ENCODE assay signal across 8 cellular contexts in genomic region chr11:3853935-3854659, GRCh38. TPM values are rescaled to one million over a fixed set of nuclear protein-coding genes. Genes with fewer than 3 reads are reported as not detected.
A peak's percentile ranks its signal among the peaks of the same experiment; 100 is the strongest.
DNase-seq lines count a peak whose midpoint lies in the region; ATAC-seq and TF ChIP-seq lines count a peak whose summit lies in the region.

No MANE protein-coding gene starts in this region.

- peak overlapping the region; percentile 93 for H3K4me3 ChIP-seq in GM23338
- peak overlapping the region; percentile 85 to 94 (median 92) for H3K4me3 ChIP-seq in spleen

- peaks cover 19% of the 10 kb centered on the region for H3K27me3 ChIP-seq in GM23338 (ENCODE audit: insufficient read depth)
- H3K27me3 ChIP-seq in spleen (replicated peaks in 1 of 7): no peaks in the 10 kb centered on the region

- intact Hi-C loops in spleen (cut with DNase I; ENCODE audit: low total_unique reads): loop anchor here (2.0 kb wide), 1 partner anchor 219 kb away; no protein-coding TSS in a partner anchor

- peak overlapping the region; percentile 47; the same call in 1 of the 2 replicates for H3K27ac ChIP-seq in GM23338 (ENCODE audit: low read depth)
- peak overlapping the region; percentile 85 to 100 (median 98) for H3K27ac ChIP-seq in spleen

- H3K4me2 ChIP-seq in GM23338: peak overlapping the region; percentile 91

- DNase-seq in GM23338 (ENCODE audit: low spot score) (no peak), NAMALWA (ENCODE audit: low spot score) (peak; percentile 90), glutamatergic neuron (no peak), spleen (peak; percentile 90), NCI-H2081 treated with DMSO at 0.1 percent for 48 hours (lab: John Stamatoyannopoulos, UW) (no peak), cerebellum (ENCODE audit: low spot score) (no peak)
- DNase-seq in activated CD8-positive, alpha-beta memory T cell treated with anti-CD3 and anti-CD28 coated beads, Interleukin-2, amount 50 U/mL, for 1 hour (ENCODE audit: extremely low read depth): peak; percentile 55

- no peaks in the 10 kb centered on the region for H3K36me3 ChIP-seq in ES-I3 (ENCODE audit: insufficient read depth, low read length)
- H3K36me3 ChIP-seq in GM23338 (ENCODE audit: insufficient read depth): no peaks in the 10 kb centered on the region
- no peaks in the 10 kb centered on the region for H3K36me3 ChIP-seq in spleen

- H3F3A ChIP-seq in GM23338 (replicated peaks; ENCODE audit: low read depth): peaks cover 5% of the 10 kb centered on the region; the same call in 1 of the 2 replicates

- H4K20me1 ChIP-seq in GM23338 (replicated peaks; ENCODE audit: insufficient read depth): peaks cover 6% of the 10 kb centered on the region; the same call in 1 of the 2 replicates

- peak overlapping the region; percentile 95 for H3K9ac ChIP-seq in ES-I3 (ENCODE audit: low read depth, low read length)

- peaks cover 17% of the 10 kb centered on the region for H3K4me1 ChIP-seq in ES-I3 (ENCODE audit: insufficient read depth, low read length)
- H3K4me1 ChIP-seq in GM23338 (ENCODE audit: insufficient read depth): peaks cover 27% of the 10 kb centered on the region
- peaks cover 26 to 66% (median 56%) of the 10 kb centered on the region in 6 donors for H3K4me1 ChIP-seq in spleen

- TF ChIP-seq CTCF in GM23338 (conservative IDR thresholded peaks at IDR 0.05; ENCODE audit: low read depth in 2 of 2) (no peak), glutamatergic neuron (IDR thresholded peaks at IDR 0.05; ENCODE audit: partially characterized antibody, unreplicated experiment) (no peak), spleen (IDR thresholded peaks at IDR 0.05 in 8 of 11, conservative IDR thresholded peaks at IDR 0.05 in 3 of 11) (no peak)

- H3K9me3 ChIP-seq in ES-I3 (ENCODE audit: control insufficient read depth, insufficient read depth, low read length): no peaks in the 10 kb centered on the region
- H3K9me3 ChIP-seq in spleen: no peaks in the 10 kb centered on the region

- H3K9me3 Mint-ChIP-seq in GM23338 (no peaks in the 10 kb centered on the region), glutamatergic neuron (ENCODE audit: unreplicated experiment) (no peaks in the 10 kb centered on the region)

- H3K79me2 ChIP-seq in GM23338 (replicated peaks; ENCODE audit: insufficient read depth): 0 out of 2 replicates have a peak, but pooled peaks cover 4% of the 10 kb centered on the region

- peak overlapping the region; percentile 97 for H2AFZ ChIP-seq in GM23338

- H3K4me3 Mint-ChIP-seq in GM23338 (peak overlapping the region; percentile 79), glutamatergic neuron (ENCODE audit: unreplicated experiment) (peak overlapping the region; percentile 77)

- peak; percentile 10 for ATAC-seq in GM23338

- 24 to 33% (median 28%) methylated on average over 11 of the region's 11 CpGs for WGBS in spleen, 5 donors

- H3K27me3 Mint-ChIP-seq in GM23338 (ENCODE audit: insufficient read depth, low read depth, poor library complexity) (peaks cover 11% of the 10 kb centered on the region), glutamatergic neuron (ENCODE audit: unreplicated experiment) (no peaks in the 10 kb centered on the region)

- H3K27ac Mint-ChIP-seq in GM23338 (no peak overlapping the region), glutamatergic neuron (ENCODE audit: unreplicated experiment) (no peak overlapping the region)

- H3K9me2 ChIP-seq in GM23338 (ENCODE audit: insufficient read depth): no peaks in the 10 kb centered on the region

- H3K4me1 Mint-ChIP-seq in GM23338 (peaks cover 27% of the 10 kb centered on the region), glutamatergic neuron (ENCODE audit: low read depth, unreplicated experiment) (no peaks in the 10 kb centered on the region)

- H3K36me3 Mint-ChIP-seq in GM23338 (ENCODE audit: low read depth): no peaks in the 10 kb centered on the region; the same call in 2 of the 3 replicates
- H3K36me3 Mint-ChIP-seq in glutamatergic neuron (ENCODE audit: unreplicated experiment): no peaks in the 10 kb centered on the region

- TF ChIP-seq POLR2A in spleen (IDR thresholded peaks at IDR 0.05): peak in 1 of 3 donors; percentile 6

TF ChIP-seq in GM23338, 12 proteins besides CTCF, POLR2A, EP300 and RAD21 (continues in another document):
- TF ChIP-seq NANOG (IDR thresholded peaks at IDR 0.05; ENCODE audit: borderline replicate concordance): no peak
- TF ChIP-seq, protein P1, sequence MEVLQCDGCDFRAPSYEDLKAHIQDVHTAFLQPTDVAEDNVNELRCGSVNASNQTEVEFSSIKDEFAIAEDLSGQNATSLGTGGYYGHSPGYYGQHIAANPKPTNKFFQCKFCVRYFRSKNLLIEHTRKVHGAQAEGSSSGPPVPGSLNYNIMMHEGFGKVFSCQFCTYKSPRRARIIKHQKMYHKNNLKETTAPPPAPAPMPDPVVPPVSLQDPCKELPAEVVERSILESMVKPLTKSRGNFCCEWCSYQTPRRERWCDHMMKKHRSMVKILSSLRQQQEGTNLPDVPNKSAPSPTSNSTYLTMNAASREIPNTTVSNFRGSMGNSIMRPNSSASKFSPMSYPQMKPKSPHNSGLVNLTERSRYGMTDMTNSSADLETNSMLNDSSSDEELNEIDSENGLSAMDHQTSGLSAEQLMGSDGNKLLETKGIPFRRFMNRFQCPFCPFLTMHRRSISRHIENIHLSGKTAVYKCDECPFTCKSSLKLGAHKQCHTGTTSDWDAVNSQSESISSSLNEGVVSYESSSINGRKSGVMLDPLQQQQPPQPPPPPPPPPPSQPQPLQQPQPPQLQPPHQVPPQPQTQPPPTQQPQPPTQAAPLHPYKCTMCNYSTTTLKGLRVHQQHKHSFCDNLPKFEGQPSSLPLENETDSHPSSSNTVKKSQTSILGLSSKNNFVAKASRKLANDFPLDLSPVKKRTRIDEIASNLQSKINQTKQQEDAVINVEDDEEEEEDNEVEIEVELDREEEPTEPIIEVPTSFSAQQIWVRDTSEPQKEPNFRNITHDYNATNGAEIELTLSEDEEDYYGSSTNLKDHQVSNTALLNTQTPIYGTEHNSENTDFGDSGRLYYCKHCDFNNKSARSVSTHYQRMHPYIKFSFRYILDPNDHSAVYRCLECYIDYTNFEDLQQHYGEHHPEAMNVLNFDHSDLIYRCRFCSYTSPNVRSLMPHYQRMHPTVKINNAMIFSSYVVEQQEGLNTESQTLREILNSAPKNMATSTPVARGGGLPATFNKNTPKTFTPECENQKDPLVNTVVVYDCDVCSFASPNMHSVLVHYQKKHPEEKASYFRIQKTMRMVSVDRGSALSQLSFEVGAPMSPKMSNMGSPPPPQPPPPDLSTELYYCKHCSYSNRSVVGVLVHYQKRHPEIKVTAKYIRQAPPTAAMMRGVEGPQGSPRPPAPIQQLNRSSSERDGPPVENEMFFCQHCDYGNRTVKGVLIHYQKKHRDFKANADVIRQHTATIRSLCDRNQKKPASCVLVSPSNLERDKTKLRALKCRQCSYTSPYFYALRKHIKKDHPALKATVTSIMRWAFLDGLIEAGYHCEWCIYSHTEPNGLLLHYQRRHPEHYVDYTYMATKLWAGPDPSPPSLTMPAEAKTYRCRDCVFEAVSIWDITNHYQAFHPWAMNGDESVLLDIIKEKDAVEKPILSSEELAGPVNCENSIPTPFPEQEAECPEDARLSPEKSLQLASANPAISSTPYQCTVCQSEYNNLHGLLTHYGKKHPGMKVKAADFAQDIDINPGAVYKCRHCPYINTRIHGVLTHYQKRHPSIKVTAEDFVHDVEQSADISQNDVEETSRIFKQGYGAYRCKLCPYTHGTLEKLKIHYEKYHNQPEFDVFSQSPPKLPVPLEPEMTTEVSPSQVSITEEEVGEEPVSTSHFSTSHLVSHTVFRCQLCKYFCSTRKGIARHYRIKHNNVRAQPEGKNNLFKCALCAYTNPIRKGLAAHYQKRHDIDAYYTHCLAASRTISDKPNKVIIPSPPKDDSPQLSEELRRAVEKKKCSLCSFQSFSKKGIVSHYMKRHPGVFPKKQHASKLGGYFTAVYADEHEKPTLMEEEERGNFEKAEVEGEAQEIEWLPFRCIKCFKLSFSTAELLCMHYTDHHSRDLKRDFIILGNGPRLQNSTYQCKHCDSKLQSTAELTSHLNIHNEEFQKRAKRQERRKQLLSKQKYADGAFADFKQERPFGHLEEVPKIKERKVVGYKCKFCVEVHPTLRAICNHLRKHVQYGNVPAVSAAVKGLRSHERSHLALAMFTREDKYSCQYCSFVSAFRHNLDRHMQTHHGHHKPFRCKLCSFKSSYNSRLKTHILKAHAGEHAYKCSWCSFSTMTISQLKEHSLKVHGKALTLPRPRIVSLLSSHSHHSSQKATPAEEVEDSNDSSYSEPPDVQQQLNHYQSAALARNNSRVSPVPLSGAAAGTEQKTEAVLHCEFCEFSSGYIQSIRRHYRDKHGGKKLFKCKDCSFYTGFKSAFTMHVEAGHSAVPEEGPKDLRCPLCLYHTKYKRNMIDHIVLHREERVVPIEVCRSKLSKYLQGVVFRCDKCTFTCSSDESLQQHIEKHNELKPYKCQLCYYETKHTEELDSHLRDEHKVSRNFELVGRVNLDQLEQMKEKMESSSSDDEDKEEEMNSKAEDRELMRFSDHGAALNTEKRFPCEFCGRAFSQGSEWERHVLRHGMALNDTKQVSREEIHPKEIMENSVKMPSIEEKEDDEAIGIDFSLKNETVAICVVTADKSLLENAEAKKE (CRISPR knock-in tag; IDR thresholded peaks at IDR 0.05): no peak

RNA-seq across cellular contexts. Expression of gene STIM1, which starts 1.4 kb away (rescaled TPM):
- total RNA-seq in GM23338 (2014; rRNA removed; shearing (Covaris generic)): 9.3 and 14.0 TPM in 2 replicates
- polyA plus RNA-seq in GM23338 (2016; fragmentation: Nextera tagmentation; extraction: Ambion mirVana): 3.5 and 3.9 TPM in 2 replicates
- 9.6 TPM for total RNA-seq in glutamatergic neuron (ENCODE audit: unreplicated experiment)
- 10 to 100 TPM; 55.4 to 85.2 (median 65.0) TPM for total RNA-seq in spleen
- polyA plus RNA-seq in spleen: 10 to 100 TPM; 13.0 to 22.5 (median 16.3) TPM
- 25.9 TPM for total RNA-seq in cerebellum

RNA-seq across cellular contexts. Expression of gene RHOG, which starts 13.3 kb away (rescaled TPM):
- total RNA-seq in GM23338 (2014; rRNA removed; shearing (Covaris generic)): 38.6 and 39.5 TPM in 2 replicates
- 23.2 and 26.3 TPM in 2 replicates for polyA plus RNA-seq in GM23338 (2016; fragmentation: Nextera tagmentation; extraction: Ambion mirVana)
- total RNA-seq in glutamatergic neuron (ENCODE audit: unreplicated experiment): 6.6 TPM
- total RNA-seq in spleen: 100 to 1,000 TPM; 144 to 256 (median 155) TPM
- 100 to 1,000 TPM; 102 to 142 (median 107) TPM for polyA plus RNA-seq in spleen
- 3.5 TPM for total RNA-seq in cerebellum

RNA-seq across cellular contexts. Expression of gene PGAP2, which starts 45.7 kb away (rescaled TPM):
- 43.2 TPM in 2 replicates for total RNA-seq in GM23338 (2014; rRNA removed; shearing (Covaris generic))
- 37.8 and 39.3 TPM in 2 replicates for polyA plus RNA-seq in GM23338 (2016; fragmentation: Nextera tagmentation; extraction: Ambion mirVana)
- total RNA-seq in glutamatergic neuron (ENCODE audit: unreplicated experiment): 20.0 TPM
- 10 to 100 TPM; 10.7 to 22.2 (median 13.3) TPM for total RNA-seq in spleen
- polyA plus RNA-seq in spleen: 10 to 100 TPM; 14.9 to 19.7 (median 15.1) TPM
- total RNA-seq in cerebellum: 14.7 TPM

RNA-seq across cellular contexts. Expression of gene NUP98, which starts 56.7 kb away (rescaled TPM):
- total RNA-seq in GM23338 (2014; rRNA removed; shearing (Covaris generic)): 170 and 174 TPM in 2 replicates
- polyA plus RNA-seq in GM23338 (2016; fragmentation: Nextera tagmentation; extraction: Ambion mirVana) (20.7 and 23.9 TPM in 2 replicates), spleen (10 to 100 TPM; 12.6 to 21.4 (median 16.9) TPM)
- total RNA-seq in glutamatergic neuron (ENCODE audit: unreplicated experiment) (49.6 TPM), spleen (100 to 1,000 TPM in 3 of 7 donors, 10 to 100 TPM in 4; 71.2 to 171 (median 99.7) TPM), cerebellum (82.2 TPM)

Comparison
In these comparisons a context has a peak if more than half of its experiments do, and no peak if none do; other contexts are left out.
1. DNase-seq: peak in NAMALWA (single experiment), activated CD8-positive, alpha-beta memory T cell treated with anti-CD3 and anti-CD28 coated beads, Interleukin-2, amount 50 U/mL, for 1 hour (single experiment) and spleen (single experiment); none in GM23338 (single experiment), glutamatergic neuron (single experiment), NCI-H2081 treated with DMSO at 0.1 percent for 48 hours (single experiment) and cerebellum (single experiment).